In genomic region chr5:145804701-145805100, GRCh38 we compare ENCODE assay signal across 36 cellular contexts.
"Had no signal": no experiment of that assay in that cellular context is flagged by ENCODE, and none has a peak within 500 bp of the region (broad histone marks: within the 10 kb centered on the region; RNA-seq: fewer than 3 reads in every experiment).

No MANE protein-coding gene starts in this region.

- H3K27me3 ChIP-seq: MG63 had no signal

- H3K27ac ChIP-seq: KMS-11 had no signal

- H3K36me3 ChIP-seq: MG63 had no signal

- DNase-seq: Karpas-422, Kasumi-1, MG63, MM.1S, MV-4-11, NCI-H1048, NCI-H1092, NCI-H1092 treated with DMSO at 0.1 percent for 48 hours, NCI-H1105, NCI-H1105 treated with DMSO at 0.1 percent for 48 hours, NCI-H1417, NCI-H1417 treated with DMSO at 0.1 percent for 48 hours, NCI-H1436, NCI-H1436 treated with DMSO at 0.1 percent for 48 hours, NCI-H146, NCI-H1694, NCI-H1694 treated with DMSO at 0.1 percent for 48 hours, NCI-H187, NCI-H187 treated with DMSO at 0.1 percent for 48 hours, NCI-H1930, NCI-H2029, NCI-H2029 treated with DMSO at 0.1 percent for 48 hours, NCI-H2081, NCI-H2081 treated with DMSO at 0.1 percent for 48 hours, NCI-H2107, NCI-H2171, NCI-H2171 treated with DMSO at 0.1 percent for 48 hours, NCI-H2227 treated with DMSO at 0.1 percent for 48 hours, NCI-H226, NCI-H345, NCI-H446, NCI-H446 treated with DMSO at 0.1 percent for 48 hours, NCI-H510A, NCI-H510A treated with DMSO at 0.1 percent for 48 hours, NCI-H524 had no signal

- H3K9me3 ChIP-seq: MG63 had no signal

- H3K4me2 ChIP-seq: KMS-11 had no signal

- H3K4me3 ChIP-seq: MG63 had no signal

- H3K9ac ChIP-seq: KMS-11 had no signal
